1 cellular context compared by ENCODE assay signal in the genomic region with DNA sequence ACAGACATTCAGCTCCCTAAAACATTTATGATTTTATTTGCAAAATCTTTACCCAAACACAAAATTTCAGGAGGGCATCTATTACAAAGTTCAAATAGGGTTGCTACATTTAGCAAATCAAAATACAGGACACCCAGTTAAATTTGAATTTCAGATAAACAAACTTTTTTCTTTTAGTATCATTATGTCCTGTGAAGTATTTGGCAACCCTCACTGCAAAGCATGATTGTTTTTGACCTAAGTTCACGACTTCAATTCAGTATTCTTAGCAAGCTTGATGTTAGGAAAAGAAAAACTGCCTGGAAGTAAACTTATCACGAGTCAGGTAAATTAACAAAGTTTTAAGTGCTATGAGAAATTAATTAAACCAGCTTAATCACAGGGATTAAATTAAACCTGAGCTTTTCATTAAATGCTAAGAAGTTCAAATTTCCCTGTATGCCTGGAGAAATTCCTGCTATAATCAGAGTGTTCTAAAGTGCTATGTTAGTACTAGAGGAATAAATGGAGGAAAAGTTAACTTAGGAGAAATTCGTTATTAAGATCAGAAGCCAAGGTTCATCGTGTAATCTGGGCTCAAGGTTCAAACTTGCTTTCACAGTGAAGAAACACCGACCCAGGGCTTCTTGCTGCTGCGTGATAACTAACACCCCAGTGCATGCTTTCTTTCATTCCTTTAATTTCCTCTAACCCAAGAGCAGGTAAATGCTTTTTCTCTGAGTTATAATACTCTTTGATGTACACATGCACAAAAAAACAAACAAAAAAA.
TF ChIP-seq lines count a peak whose summit lies in the region.

No MANE protein-coding gene starts in this region.

TF ChIP-seq in HepG2, 621 proteins besides CTCF, POLR2A, EP300 and RAD21 (continued from another document):
- TF ChIP-seq, protein P1, sequence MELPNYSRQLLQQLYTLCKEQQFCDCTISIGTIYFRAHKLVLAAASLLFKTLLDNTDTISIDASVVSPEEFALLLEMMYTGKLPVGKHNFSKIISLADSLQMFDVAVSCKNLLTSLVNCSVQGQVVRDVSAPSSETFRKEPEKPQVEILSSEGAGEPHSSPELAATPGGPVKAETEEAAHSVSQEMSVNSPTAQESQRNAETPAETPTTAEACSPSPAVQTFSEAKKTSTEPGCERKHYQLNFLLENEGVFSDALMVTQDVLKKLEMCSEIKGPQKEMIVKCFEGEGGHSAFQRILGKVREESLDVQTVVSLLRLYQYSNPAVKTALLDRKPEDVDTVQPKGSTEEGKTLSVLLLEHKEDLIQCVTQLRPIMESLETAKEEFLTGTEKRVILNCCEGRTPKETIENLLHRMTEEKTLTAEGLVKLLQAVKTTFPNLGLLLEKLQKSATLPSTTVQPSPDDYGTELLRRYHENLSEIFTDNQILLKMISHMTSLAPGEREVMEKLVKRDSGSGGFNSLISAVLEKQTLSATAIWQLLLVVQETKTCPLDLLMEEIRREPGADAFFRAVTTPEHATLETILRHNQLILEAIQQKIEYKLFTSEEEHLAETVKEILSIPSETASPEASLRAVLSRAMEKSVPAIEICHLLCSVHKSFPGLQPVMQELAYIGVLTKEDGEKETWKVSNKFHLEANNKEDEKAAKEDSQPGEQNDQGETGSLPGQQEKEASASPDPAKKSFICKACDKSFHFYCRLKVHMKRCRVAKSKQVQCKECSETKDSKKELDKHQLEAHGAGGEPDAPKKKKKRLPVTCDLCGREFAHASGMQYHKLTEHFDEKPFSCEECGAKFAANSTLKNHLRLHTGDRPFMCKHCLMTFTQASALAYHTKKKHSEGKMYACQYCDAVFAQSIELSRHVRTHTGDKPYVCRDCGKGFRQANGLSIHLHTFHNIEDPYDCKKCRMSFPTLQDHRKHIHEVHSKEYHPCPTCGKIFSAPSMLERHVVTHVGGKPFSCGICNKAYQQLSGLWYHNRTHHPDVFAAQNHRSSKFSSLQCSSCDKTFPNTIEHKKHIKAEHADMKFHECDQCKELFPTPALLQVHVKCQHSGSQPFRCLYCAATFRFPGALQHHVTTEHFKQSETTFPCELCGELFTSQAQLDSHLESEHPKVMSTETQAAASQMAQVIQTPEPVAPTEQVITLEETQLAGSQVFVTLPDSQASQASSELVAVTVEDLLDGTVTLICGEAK (IDR thresholded peaks at IDR 0.05): no peak
- TF ChIP-seq, protein P1 (CRISPR knock-in tag; IDR thresholded peaks at IDR 0.05): no peak
- TF ChIP-seq, protein P2, sequence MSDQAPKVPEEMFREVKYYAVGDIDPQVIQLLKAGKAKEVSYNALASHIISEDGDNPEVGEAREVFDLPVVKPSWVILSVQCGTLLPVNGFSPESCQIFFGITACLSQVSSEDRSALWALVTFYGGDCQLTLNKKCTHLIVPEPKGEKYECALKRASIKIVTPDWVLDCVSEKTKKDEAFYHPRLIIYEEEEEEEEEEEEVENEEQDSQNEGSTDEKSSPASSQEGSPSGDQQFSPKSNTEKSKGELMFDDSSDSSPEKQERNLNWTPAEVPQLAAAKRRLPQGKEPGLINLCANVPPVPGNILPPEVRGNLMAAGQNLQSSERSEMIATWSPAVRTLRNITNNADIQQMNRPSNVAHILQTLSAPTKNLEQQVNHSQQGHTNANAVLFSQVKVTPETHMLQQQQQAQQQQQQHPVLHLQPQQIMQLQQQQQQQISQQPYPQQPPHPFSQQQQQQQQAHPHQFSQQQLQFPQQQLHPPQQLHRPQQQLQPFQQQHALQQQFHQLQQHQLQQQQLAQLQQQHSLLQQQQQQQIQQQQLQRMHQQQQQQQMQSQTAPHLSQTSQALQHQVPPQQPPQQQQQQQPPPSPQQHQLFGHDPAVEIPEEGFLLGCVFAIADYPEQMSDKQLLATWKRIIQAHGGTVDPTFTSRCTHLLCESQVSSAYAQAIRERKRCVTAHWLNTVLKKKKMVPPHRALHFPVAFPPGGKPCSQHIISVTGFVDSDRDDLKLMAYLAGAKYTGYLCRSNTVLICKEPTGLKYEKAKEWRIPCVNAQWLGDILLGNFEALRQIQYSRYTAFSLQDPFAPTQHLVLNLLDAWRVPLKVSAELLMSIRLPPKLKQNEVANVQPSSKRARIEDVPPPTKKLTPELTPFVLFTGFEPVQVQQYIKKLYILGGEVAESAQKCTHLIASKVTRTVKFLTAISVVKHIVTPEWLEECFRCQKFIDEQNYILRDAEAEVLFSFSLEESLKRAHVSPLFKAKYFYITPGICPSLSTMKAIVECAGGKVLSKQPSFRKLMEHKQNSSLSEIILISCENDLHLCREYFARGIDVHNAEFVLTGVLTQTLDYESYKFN (CRISPR knock-in tag; conservative IDR thresholded peaks at IDR 0.05): peak; percentile 26; the same call in 1 of the 2 replicates
- TF ChIP-seq, protein P3, sequence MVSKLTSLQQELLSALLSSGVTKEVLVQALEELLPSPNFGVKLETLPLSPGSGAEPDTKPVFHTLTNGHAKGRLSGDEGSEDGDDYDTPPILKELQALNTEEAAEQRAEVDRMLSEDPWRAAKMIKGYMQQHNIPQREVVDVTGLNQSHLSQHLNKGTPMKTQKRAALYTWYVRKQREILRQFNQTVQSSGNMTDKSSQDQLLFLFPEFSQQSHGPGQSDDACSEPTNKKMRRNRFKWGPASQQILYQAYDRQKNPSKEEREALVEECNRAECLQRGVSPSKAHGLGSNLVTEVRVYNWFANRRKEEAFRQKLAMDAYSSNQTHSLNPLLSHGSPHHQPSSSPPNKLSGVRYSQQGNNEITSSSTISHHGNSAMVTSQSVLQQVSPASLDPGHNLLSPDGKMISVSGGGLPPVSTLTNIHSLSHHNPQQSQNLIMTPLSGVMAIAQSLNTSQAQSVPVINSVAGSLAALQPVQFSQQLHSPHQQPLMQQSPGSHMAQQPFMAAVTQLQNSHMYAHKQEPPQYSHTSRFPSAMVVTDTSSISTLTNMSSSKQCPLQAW (CRISPR knock-in tag; IDR thresholded peaks at IDR 0.05): no peak
- TF ChIP-seq MAZ (IDR thresholded peaks at IDR 0.05; ENCODE audit: borderline replicate concordance, low read depth, low read length): no peak
- no peak for TF ChIP-seq MAZ (CRISPR knock-in tag; IDR thresholded peaks at IDR 0.05; ENCODE audit: low read depth)
- TF ChIP-seq PTBP1 (IDR thresholded peaks at IDR 0.05; ENCODE audit: low read depth, low read length, poor library complexity, severe bottlenecking): no peak
- TF ChIP-seq ZNF672 (CRISPR knock-in tag; IDR thresholded peaks at IDR 0.05): no peak
- no peak for TF ChIP-seq CCAR2 (optimal IDR thresholded peaks at IDR 0.05; ENCODE audit: low read depth, low read length)
- no peak for TF ChIP-seq FOXC1 (CRISPR knock-in tag; IDR thresholded peaks at IDR 0.05; ENCODE audit: borderline replicate concordance)
- TF ChIP-seq, protein P4, sequence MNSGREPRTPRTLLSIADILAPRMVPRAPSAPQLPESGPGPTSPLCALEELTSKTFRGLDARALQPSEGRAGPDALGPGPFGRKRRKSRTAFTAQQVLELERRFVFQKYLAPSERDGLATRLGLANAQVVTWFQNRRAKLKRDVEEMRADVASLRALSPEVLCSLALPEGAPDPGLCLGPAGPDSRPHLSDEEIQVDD (CRISPR knock-in tag; IDR thresholded peaks at IDR 0.05; ENCODE audit: borderline replicate concordance): no peak
- no peak for TF ChIP-seq SIX1 (CRISPR knock-in tag; IDR thresholded peaks at IDR 0.05; ENCODE audit: borderline replicate concordance)
- no peak for TF ChIP-seq ZNF777 (CRISPR knock-in tag; IDR thresholded peaks at IDR 0.05)
- TF ChIP-seq, protein P5, sequence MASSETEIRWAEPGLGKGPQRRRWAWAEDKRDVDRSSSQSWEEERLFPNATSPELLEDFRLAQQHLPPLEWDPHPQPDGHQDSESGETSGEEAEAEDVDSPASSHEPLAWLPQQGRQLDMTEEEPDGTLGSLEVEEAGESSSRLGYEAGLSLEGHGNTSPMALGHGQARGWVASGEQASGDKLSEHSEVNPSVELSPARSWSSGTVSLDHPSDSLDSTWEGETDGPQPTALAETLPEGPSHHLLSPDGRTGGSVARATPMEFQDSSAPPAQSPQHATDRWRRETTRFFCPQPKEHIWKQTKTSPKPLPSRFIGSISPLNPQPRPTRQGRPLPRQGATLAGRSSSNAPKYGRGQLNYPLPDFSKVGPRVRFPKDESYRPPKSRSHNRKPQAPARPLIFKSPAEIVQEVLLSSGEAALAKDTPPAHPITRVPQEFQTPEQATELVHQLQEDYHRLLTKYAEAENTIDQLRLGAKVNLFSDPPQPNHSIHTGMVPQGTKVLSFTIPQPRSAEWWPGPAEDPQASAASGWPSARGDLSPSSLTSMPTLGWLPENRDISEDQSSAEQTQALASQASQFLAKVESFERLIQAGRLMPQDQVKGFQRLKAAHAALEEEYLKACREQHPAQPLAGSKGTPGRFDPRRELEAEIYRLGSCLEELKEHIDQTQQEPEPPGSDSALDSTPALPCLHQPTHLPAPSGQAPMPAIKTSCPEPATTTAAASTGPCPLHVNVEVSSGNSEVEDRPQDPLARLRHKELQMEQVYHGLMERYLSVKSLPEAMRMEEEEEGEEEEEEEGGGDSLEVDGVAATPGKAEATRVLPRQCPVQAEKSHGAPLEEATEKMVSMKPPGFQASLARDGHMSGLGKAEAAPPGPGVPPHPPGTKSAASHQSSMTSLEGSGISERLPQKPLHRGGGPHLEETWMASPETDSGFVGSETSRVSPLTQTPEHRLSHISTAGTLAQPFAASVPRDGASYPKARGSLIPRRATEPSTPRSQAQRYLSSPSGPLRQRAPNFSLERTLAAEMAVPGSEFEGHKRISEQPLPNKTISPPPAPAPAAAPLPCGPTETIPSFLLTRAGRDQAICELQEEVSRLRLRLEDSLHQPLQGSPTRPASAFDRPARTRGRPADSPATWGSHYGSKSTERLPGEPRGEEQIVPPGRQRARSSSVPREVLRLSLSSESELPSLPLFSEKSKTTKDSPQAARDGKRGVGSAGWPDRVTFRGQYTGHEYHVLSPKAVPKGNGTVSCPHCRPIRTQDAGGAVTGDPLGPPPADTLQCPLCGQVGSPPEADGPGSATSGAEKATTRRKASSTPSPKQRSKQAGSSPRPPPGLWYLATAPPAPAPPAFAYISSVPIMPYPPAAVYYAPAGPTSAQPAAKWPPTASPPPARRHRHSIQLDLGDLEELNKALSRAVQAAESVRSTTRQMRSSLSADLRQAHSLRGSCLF (CRISPR knock-in tag; IDR thresholded peaks at IDR 0.05; ENCODE audit: borderline replicate concordance): no peak
- TF ChIP-seq BRCA1 (CRISPR knock-in tag; IDR thresholded peaks at IDR 0.05): no peak
